Comparison of ENCODE assay signal across 1 cellular context in genomic region chr7:44796504-44797328, GRCh38.
TF ChIP-seq lines count a peak whose summit lies in the region.

Gene PPIA (plus strand): TSS chr7:44796681. CDS start chr7:44796725, 44 bp downstream.

TF ChIP-seq in HepG2, 621 proteins besides CTCF, POLR2A, EP300 and RAD21 (continued from another document and continues in another):
- TF ChIP-seq, protein P1, sequence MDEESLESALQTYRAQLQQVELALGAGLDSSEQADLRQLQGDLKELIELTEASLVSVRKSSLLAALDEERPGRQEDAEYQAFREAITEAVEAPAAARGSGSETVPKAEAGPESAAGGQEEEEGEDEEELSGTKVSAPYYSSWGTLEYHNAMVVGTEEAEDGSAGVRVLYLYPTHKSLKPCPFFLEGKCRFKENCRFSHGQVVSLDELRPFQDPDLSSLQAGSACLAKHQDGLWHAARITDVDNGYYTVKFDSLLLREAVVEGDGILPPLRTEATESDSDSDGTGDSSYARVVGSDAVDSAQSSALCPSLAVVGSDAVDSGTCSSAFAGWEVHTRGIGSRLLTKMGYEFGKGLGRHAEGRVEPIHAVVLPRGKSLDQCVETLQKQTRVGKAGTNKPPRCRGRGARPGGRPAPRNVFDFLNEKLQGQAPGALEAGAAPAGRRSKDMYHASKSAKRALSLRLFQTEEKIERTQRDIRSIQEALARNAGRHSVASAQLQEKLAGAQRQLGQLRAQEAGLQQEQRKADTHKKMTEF (CRISPR knock-in tag; IDR thresholded peaks at IDR 0.05) = peak; percentile 66; the same call in 1 of the 2 replicates
- TF ChIP-seq YEATS4 (CRISPR knock-in tag; IDR thresholded peaks at IDR 0.05; ENCODE audit: borderline replicate concordance) (peak; percentile 86), ZFP36L2 (CRISPR knock-in tag; IDR thresholded peaks at IDR 0.05) (no peak; the same call in 1 of the 2 replicates), NFE2 (CRISPR knock-in tag; IDR thresholded peaks at IDR 0.05) (0 out of 2 replicates have a peak, but pooled peaks have one; percentile 9), SMAD1 (CRISPR knock-in tag; IDR thresholded peaks at IDR 0.05; ENCODE audit: borderline replicate concordance, low read depth) (0 out of 2 replicates have a peak, but pooled peaks have one; percentile 22), ZNF337 (CRISPR knock-in tag; IDR thresholded peaks at IDR 0.05; ENCODE audit: borderline replicate concordance, low read depth) (0 out of 2 replicates have a peak, but pooled peaks have one; percentile 44), IKZF1 (IDR thresholded peaks at IDR 0.05) (no peak), MAFK (conservative IDR thresholded peaks at IDR 0.05 in 1 of 2, IDR thresholded peaks at IDR 0.05 in 1 of 2; ENCODE audit: low read length in 2 of 2) (no peak), CERS6 (CRISPR knock-in tag; IDR thresholded peaks at IDR 0.05) (0 out of 2 replicates have a peak, but pooled peaks have one; percentile 12), SIX4 (CRISPR knock-in tag; IDR thresholded peaks at IDR 0.05) (no peak; the same call in 1 of the 2 replicates), FOXC1 (CRISPR knock-in tag; IDR thresholded peaks at IDR 0.05; ENCODE audit: borderline replicate concordance) (peak; percentile 64; the same call in 1 of the 2 replicates), ZNF83 (CRISPR knock-in tag; IDR thresholded peaks at IDR 0.05; ENCODE audit: borderline replicate concordance) (no peak), NRL (CRISPR knock-in tag; IDR thresholded peaks at IDR 0.05; ENCODE audit: borderline replicate concordance) (0 out of 2 replicates have a peak, but pooled peaks have one; percentile 13), HNRNPK (IDR thresholded peaks at IDR 0.05; ENCODE audit: low read depth, low read length, poor library complexity, severe bottlenecking) (peak; percentile 17), MED8 (CRISPR knock-in tag; IDR thresholded peaks at IDR 0.05; ENCODE audit: insufficient replicate concordance) (peak; percentile 69), SRY (CRISPR knock-in tag; IDR thresholded peaks at IDR 0.05) (peak; percentile 79; the same call in 1 of the 2 replicates), GABPA (IDR thresholded peaks at IDR 0.05; ENCODE audit: low read depth, low read length) (no peak), GABPA (CRISPR knock-in tag; IDR thresholded peaks at IDR 0.05; ENCODE audit: low read depth) (no peak), ARID4A (CRISPR knock-in tag; IDR thresholded peaks at IDR 0.05; ENCODE audit: borderline replicate concordance) (peak; percentile 81), ZSCAN31 (CRISPR knock-in tag; IDR thresholded peaks at IDR 0.05; ENCODE audit: low read depth) (peak; percentile 20; the same call in 1 of the 2 replicates), AKAP8 (CRISPR knock-in tag; IDR thresholded peaks at IDR 0.05) (peak; percentile 63; the same call in 1 of the 2 replicates), TCF12 (IDR thresholded peaks at IDR 0.05) (no peak), TCF12 (CRISPR knock-in tag; IDR thresholded peaks at IDR 0.05) (peak; percentile 68; the same call in 1 of the 2 replicates), NR2F1 (CRISPR knock-in tag; IDR thresholded peaks at IDR 0.05) (no peak; a peak in 1 of 4 replicates), BHLHE40 (IDR thresholded peaks at IDR 0.05; ENCODE audit: low read length) (peak; percentile 92), ATF7-NPFF (CRISPR knock-in tag; IDR thresholded peaks at IDR 0.05; ENCODE audit: low read depth) (peak; percentile 57; the same call in 1 of the 2 replicates), ZNF451 (CRISPR knock-in tag; IDR thresholded peaks at IDR 0.05) (peak; percentile 67), MXI1 (IDR thresholded peaks at IDR 0.05; ENCODE audit: borderline replicate concordance, low read depth, low read length) (peak; percentile 80; the same call in 2 of the 3 replicates), GTF3A (CRISPR knock-in tag; conservative IDR thresholded peaks at IDR 0.05) (0 out of 2 replicates have a peak, but pooled peaks have one; percentile 28), TIGD3 (CRISPR knock-in tag; IDR thresholded peaks at IDR 0.05; ENCODE audit: borderline replicate concordance) (no peak; the same call in 1 of the 2 replicates), GABPB1 (CRISPR knock-in tag; IDR thresholded peaks at IDR 0.05) (peak; percentile 35; the same call in 1 of the 2 replicates), GLMP (CRISPR knock-in tag; IDR thresholded peaks at IDR 0.05; ENCODE audit: borderline replicate concordance) (peak; percentile 17; the same call in 1 of the 2 replicates), MAZ (IDR thresholded peaks at IDR 0.05; ENCODE audit: borderline replicate concordance, low read depth, low read length) (no peak), MAZ (CRISPR knock-in tag; IDR thresholded peaks at IDR 0.05; ENCODE audit: low read depth) (peak; percentile 67; the same call in 1 of the 2 replicates), THAP11 (CRISPR knock-in tag; IDR thresholded peaks at IDR 0.05) (peak; percentile 21; the same call in 1 of the 2 replicates), ATF5 (CRISPR knock-in tag; IDR thresholded peaks at IDR 0.05; ENCODE audit: low read depth) (0 out of 2 replicates have a peak, but pooled peaks have one; percentile 79)
- TF ChIP-seq, protein P2, sequence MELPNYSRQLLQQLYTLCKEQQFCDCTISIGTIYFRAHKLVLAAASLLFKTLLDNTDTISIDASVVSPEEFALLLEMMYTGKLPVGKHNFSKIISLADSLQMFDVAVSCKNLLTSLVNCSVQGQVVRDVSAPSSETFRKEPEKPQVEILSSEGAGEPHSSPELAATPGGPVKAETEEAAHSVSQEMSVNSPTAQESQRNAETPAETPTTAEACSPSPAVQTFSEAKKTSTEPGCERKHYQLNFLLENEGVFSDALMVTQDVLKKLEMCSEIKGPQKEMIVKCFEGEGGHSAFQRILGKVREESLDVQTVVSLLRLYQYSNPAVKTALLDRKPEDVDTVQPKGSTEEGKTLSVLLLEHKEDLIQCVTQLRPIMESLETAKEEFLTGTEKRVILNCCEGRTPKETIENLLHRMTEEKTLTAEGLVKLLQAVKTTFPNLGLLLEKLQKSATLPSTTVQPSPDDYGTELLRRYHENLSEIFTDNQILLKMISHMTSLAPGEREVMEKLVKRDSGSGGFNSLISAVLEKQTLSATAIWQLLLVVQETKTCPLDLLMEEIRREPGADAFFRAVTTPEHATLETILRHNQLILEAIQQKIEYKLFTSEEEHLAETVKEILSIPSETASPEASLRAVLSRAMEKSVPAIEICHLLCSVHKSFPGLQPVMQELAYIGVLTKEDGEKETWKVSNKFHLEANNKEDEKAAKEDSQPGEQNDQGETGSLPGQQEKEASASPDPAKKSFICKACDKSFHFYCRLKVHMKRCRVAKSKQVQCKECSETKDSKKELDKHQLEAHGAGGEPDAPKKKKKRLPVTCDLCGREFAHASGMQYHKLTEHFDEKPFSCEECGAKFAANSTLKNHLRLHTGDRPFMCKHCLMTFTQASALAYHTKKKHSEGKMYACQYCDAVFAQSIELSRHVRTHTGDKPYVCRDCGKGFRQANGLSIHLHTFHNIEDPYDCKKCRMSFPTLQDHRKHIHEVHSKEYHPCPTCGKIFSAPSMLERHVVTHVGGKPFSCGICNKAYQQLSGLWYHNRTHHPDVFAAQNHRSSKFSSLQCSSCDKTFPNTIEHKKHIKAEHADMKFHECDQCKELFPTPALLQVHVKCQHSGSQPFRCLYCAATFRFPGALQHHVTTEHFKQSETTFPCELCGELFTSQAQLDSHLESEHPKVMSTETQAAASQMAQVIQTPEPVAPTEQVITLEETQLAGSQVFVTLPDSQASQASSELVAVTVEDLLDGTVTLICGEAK (IDR thresholded peaks at IDR 0.05) = no peak
- TF ChIP-seq, protein P2 (CRISPR knock-in tag; IDR thresholded peaks at IDR 0.05) = peak; percentile 53
- TF ChIP-seq, protein P3, sequence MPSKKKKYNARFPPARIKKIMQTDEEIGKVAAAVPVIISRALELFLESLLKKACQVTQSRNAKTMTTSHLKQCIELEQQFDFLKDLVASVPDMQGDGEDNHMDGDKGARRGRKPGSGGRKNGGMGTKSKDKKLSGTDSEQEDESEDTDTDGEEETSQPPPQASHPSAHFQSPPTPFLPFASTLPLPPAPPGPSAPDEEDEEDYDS (CRISPR knock-in tag; IDR thresholded peaks at IDR 0.05) = peak; percentile 95
- TF ChIP-seq, protein P4, sequence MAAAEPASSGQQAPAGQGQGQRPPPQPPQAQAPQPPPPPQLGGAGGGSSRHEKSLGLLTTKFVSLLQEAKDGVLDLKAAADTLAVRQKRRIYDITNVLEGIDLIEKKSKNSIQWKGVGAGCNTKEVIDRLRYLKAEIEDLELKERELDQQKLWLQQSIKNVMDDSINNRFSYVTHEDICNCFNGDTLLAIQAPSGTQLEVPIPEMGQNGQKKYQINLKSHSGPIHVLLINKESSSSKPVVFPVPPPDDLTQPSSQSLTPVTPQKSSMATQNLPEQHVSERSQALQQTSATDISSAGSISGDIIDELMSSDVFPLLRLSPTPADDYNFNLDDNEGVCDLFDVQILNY (CRISPR knock-in tag; conservative IDR thresholded peaks at IDR 0.05) = peak; percentile 50; the same call in 1 of the 2 replicates
